19 cellular contexts compared by ENCODE assay signal in genomic region chr16:49189286-49189685, GRCh38.
DNase-seq lines count a peak whose midpoint lies in the region; ATAC-seq and TF ChIP-seq lines count a peak whose summit lies in the region.
"Had no signal": no experiment of that assay in that cellular context is flagged by ENCODE, and none has a peak within 500 bp of the region (broad histone marks: within the 10 kb centered on the region; RNA-seq: fewer than 3 reads in every experiment).

No MANE protein-coding gene starts in this region.

- H3K9me3 ChIP-seq in Panc1 (ENCODE audit: control insufficient read depth, insufficient read depth, low read depth, low read length) (0 out of 2 replicates have a peak, but pooled peaks cover 5% of the 10 kb centered on the region), neural cell (ENCODE audit: low read length) (no peaks in the 10 kb centered on the region)
- H3K9me3 ChIP-seq in CD4-positive, alpha-beta T cell (ENCODE audit: control insufficient read depth, low read length) = no peaks in the 10 kb centered on the region
- H3K9me3 ChIP-seq: Peyer's patch, SJSA1 had no signal

- H3K27ac ChIP-seq in Panc1 (ENCODE audit: low read length) = no peak overlapping the region
- H3K27ac ChIP-seq in neural cell (ENCODE audit: low read length) = no peak overlapping the region
- no peak overlapping the region for H3K27ac ChIP-seq in CD4-positive, alpha-beta T cell (ENCODE audit: low read depth, low read length)
- H3K27ac ChIP-seq: Peyer's patch, SJSA1 had no signal

- intact Hi-C loops in Panc1 (cut with micrococcal nuclease; ENCODE audit: unreplicated experiment) = no loop called here
- intact Hi-C loops in CD4-positive, alpha-beta T cell (cut with DNase I, micrococcal nuclease) = no loop called here

- H3K9me2 ChIP-seq in neural cell (ENCODE audit: insufficient read depth, low read length) = no peaks in the 10 kb centered on the region

- no TSS peak for BruUV-seq in Panc1 (replicated peaks; lab: Mats Ljungman, UMichigan)

- CTCF ChIA-PET in Panc1 (lab: Charles Lee) = no interaction called here
- CTCF ChIA-PET in CD4-positive, alpha-beta T cell (lab: Charles Lee) = no interaction called here

- DNase-seq in EL (peak; percentile 13), Panc1 (ENCODE audit: low read depth, low spot score) (no peak), astrocyte of the hippocampus (ENCODE audit: low read depth, low spot score) (peak; percentile 35), NCI-H1930 (lab: John Stamatoyannopoulos, UW) (no peak)
- no peak for DNase-seq in CD4-positive, alpha-beta T cell
- DNase-seq: ACHN, AML-193, GOT3, KG1, NCI-H1048, NCI-H146, NCI-H2081 treated with DMSO at 0.1 percent for 48 hours, NCI-H524, Peyer's patch had no signal

- no peaks in the 10 kb centered on the region for H3K4me1 Mint-ChIP-seq in CD4-positive, alpha-beta T cell (ENCODE audit: low read depth)
- H3K4me1 Mint-ChIP-seq: CD14-positive monocyte had no signal

- H3K9ac ChIP-seq in neural cell (ENCODE audit: low read length) = no peak overlapping the region

- no peaks in the 10 kb centered on the region for H3K79me2 ChIP-seq in neural cell (replicated peaks; ENCODE audit: insufficient read depth, low read length)

- H3K36me3 Mint-ChIP-seq in CD4-positive, alpha-beta T cell (ENCODE audit: low read depth) = no peaks in the 10 kb centered on the region
- H3K36me3 Mint-ChIP-seq: CD14-positive monocyte had no signal

- no peaks in the 10 kb centered on the region for H3K36me3 ChIP-seq in Panc1 (ENCODE audit: control insufficient read depth, insufficient read depth, low read length)
- no peaks in the 10 kb centered on the region for H3K36me3 ChIP-seq in neural cell (ENCODE audit: insufficient read depth, low read length)
- H3K36me3 ChIP-seq: Peyer's patch, SJSA1 had no signal

- no peaks in the 10 kb centered on the region for H3K27me3 ChIP-seq in Panc1 (ENCODE audit: control insufficient read depth, insufficient read depth, low read length)
- H3K27me3 ChIP-seq in neural cell (ENCODE audit: insufficient read depth, low read depth, low read length) = peaks cover 7% of the 10 kb centered on the region
- no peaks in the 10 kb centered on the region for H3K27me3 ChIP-seq in CD4-positive, alpha-beta T cell (ENCODE audit: control insufficient read depth, insufficient read depth, low read length)
- H3K27me3 ChIP-seq: Peyer's patch, SJSA1 had no signal

- H3K27ac Mint-ChIP-seq in CD4-positive, alpha-beta T cell = no peak overlapping the region
- H3K27ac Mint-ChIP-seq: CD14-positive monocyte had no signal

- H3K4me2 ChIP-seq in neural cell (ENCODE audit: low read length) = no peak overlapping the region

- H3K4me1 ChIP-seq in Panc1 (ENCODE audit: control insufficient read depth, insufficient read depth, low read length) = no peaks in the 10 kb centered on the region
- H3K4me1 ChIP-seq: Peyer's patch, SJSA1 had no signal

- H3K4me3 Mint-ChIP-seq in CD4-positive, alpha-beta T cell = no peak overlapping the region
- H3K4me3 Mint-ChIP-seq: CD14-positive monocyte had no signal

- POLR2A ChIA-PET in Panc1 (lab: Charles Lee) = no interaction called here
- POLR2A ChIA-PET in CD4-positive, alpha-beta T cell (lab: Charles Lee) = no interaction called here

- in situ Hi-C loops in Panc1 (cut with HindIII; ENCODE audit: low pct_unique_long_range_greater_than_20kb, low sequenced_read_pairs) = no loop called here

- peaks cover 10% of the 10 kb centered on the region for H3K27me3 Mint-ChIP-seq in CD4-positive, alpha-beta T cell

- ATAC-seq in Panc1 (peak; percentile 77; the same call in 1 of the 2 replicates), HG03520 (IDR thresholded peaks at IDR 0.05; ENCODE audit: unreplicated experiment) (no peak)
- ATAC-seq in CD4-positive, alpha-beta T cell (ENCODE audit: poor library complexity) = no peak
- ATAC-seq: HepG2 had no signal

- TF ChIP-seq EP300 in neural cell (conservative IDR thresholded peaks at IDR 0.05; ENCODE audit: poor library complexity, severe bottlenecking) = peak; percentile 67

- TF ChIP-seq RAD21 in neural cell (conservative IDR thresholded peaks at IDR 0.05) = no peak

- no peaks in the 10 kb centered on the region for H4K20me1 ChIP-seq in neural cell (ENCODE audit: insufficient read depth)

- no peak overlapping the region for H2AFZ ChIP-seq in neural cell (ENCODE audit: low read depth, low read length)

- peaks cover 5% of the 10 kb centered on the region for H3K9me3 Mint-ChIP-seq in CD4-positive, alpha-beta T cell

- no peaks in the 10 kb centered on the region for H3F3A ChIP-seq in neural cell (ENCODE audit: insufficient read depth, low read length, poor library complexity, severe bottlenecking)

- TF ChIP-seq CTCF in Panc1 (IDR thresholded peaks at IDR 0.05) (no peak), neural cell (IDR thresholded peaks at IDR 0.05; ENCODE audit: poor library complexity, severe bottlenecking) (no peak)
- no peak for TF ChIP-seq CTCF in CD4-positive, alpha-beta T cell (IDR thresholded peaks at IDR 0.05)

- no peak overlapping the region for H3K4me3 ChIP-seq in Panc1 (ENCODE audit: low read depth in 2 of 2, low read length in 2 of 2)
- H3K4me3 ChIP-seq in neural cell (ENCODE audit: low read length) = no peak overlapping the region
- H3K4me3 ChIP-seq: Peyer's patch, SJSA1 had no signal

TF ChIP-seq in neural cell, 6 proteins besides CTCF, POLR2A, EP300 and RAD21:
- TF ChIP-seq MXI1 (conservative IDR thresholded peaks at IDR 0.05; ENCODE audit: poor library complexity, severe bottlenecking) = no peak
- TF ChIP-seq TAF1 (IDR thresholded peaks at IDR 0.05; ENCODE audit: low read depth) = no peak
- no peak for TF ChIP-seq REST (IDR thresholded peaks at IDR 0.05; ENCODE audit: borderline replicate concordance)
- TF ChIP-seq SMC3 (conservative IDR thresholded peaks at IDR 0.05; ENCODE audit: poor library complexity) = no peak
- no peak for TF ChIP-seq EZH2 (IDR thresholded peaks at IDR 0.05; ENCODE audit: borderline replicate concordance, insufficient read depth, low read length, poor library complexity, severe bottlenecking)
- peak; percentile 70 for TF ChIP-seq POLR2AphosphoS5 (IDR thresholded peaks at IDR 0.05)

Comparison
In these comparisons a context has a peak if more than half of its experiments do, and no peak if none do; other contexts are left out.
1. DNase-seq: peak in EL (single experiment) and astrocyte of the hippocampus (single experiment); none in Panc1 (single experiment), CD4-positive, alpha-beta T cell (0 of 10) and NCI-H1930 (0 of 2).